ENCODE assay signal across 12 cellular contexts in the genomic region with DNA sequence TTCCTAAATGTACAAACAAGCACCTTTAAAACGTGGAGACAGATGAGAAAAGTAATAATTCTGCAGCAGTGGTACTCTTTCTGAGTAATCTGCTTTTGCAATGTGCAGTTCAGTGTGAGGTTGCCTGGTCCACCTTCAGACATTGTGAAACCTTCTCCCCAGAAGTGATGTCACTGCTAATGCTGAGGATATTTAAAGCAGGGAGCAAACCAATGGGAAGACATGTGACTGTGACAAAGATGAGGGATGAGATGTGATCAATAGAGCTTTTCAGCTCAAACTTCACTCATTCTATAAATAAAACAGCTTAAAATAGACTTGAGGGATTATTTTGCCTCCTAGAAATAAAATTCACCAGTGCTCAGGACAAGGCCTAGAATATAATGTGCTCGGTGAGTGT. TPM values are rescaled to one million over a fixed set of nuclear protein-coding genes. Genes with fewer than 3 reads are reported as not detected.
DNase-seq lines count a peak whose midpoint lies in the region; ATAC-seq and TF ChIP-seq lines count a peak whose summit lies in the region.
"Had no signal": no experiment of that assay in that cellular context is flagged by ENCODE, and none has a peak within 500 bp of the region (broad histone marks: within the 10 kb centered on the region; RNA-seq: fewer than 3 reads in every experiment).

No MANE protein-coding gene starts in this region.

- peaks cover 11% of the 10 kb centered on the region; the same call in 1 of the 2 replicates for H3K79me2 ChIP-seq in H9 (ENCODE audit: insufficient read depth, low read length)

- no peaks in the 10 kb centered on the region for H3K27me3 Mint-ChIP-seq in H9 (ENCODE audit: low read depth)

- H2BK15ac ChIP-seq in H9 (ENCODE audit: low read depth, low read length), result no peak overlapping the region

- H3K4me3 ChIP-seq in ascending aorta, result no peak overlapping the region
- no peak overlapping the region for H3K4me3 ChIP-seq in gastroesophageal sphincter
- H3K4me3 ChIP-seq in retinal pigment epithelial cell (ENCODE audit: low read length), result peak overlapping the region; percentile 6

- H2AK5ac ChIP-seq in H9 (ENCODE audit: insufficient read length, low read length), result no peak overlapping the region

- H4K20me1 ChIP-seq in H9 (ENCODE audit: control insufficient read depth, insufficient read depth, insufficient read length), result no peaks in the 10 kb centered on the region

- H3K23me2 ChIP-seq in H9 (ENCODE audit: insufficient read length, low read depth, low read length, poor library complexity, severe bottlenecking), result no peaks in the 10 kb centered on the region

- peak; percentile 83 for ATAC-seq in gastroesophageal sphincter
- ATAC-seq in HG02981 (IDR thresholded peaks at IDR 0.05; ENCODE audit: unreplicated experiment), result no peak
- no peak for ATAC-seq in HG03108 (IDR thresholded peaks at IDR 0.05; ENCODE audit: unreplicated experiment)
- ATAC-seq: activated CD8-positive, alpha-beta T cell treated with anti-CD3 and anti-CD28 coated beads for 36 hours had no signal

- H3K18ac ChIP-seq in H9 (ENCODE audit: insufficient read length, low read depth, low read length), result no peak overlapping the region

- no peak overlapping the region for H2BK20ac ChIP-seq in H9 (ENCODE audit: low read depth, low read length, poor library complexity, severe bottlenecking)

- H3K4me1 Mint-ChIP-seq in H9, result peaks cover 39 to 50% of the 10 kb centered on the region in 2 experiments

- no peak overlapping the region for H3K56ac ChIP-seq in H9 (ENCODE audit: insufficient read length, low read depth, low read length)

- peaks cover 7 to 26% (median 14%) of the 10 kb centered on the region in 3 experiments; a peak in 6 of 7 replicates for H3K36me3 Mint-ChIP-seq in H9 (ENCODE audit: insufficient read depth in 1 of 3, low read depth in 3 of 3)

- peak overlapping the region; percentile 54 to 97 (median 94); a peak in 6 of 7 replicates for H3K27ac Mint-ChIP-seq in H9
- H3K27ac Mint-ChIP-seq: activated CD8-positive, alpha-beta T cell treated with anti-CD3 and anti-CD28 coated beads for 36 hours had no signal

- H4K91ac ChIP-seq in H9 (ENCODE audit: insufficient read length, low read depth, low read length), result no peak overlapping the region

- H3K79me1 ChIP-seq in H9 (ENCODE audit: insufficient read depth, low read depth, low read length, poor library complexity, severe bottlenecking), result peaks cover 5% of the 10 kb centered on the region

- no peak overlapping the region for H4K5ac ChIP-seq in H9 (ENCODE audit: insufficient read length, low read depth, low read length)

- WGBS in H9 (ENCODE audit: extremely low coverage, insufficient read length, low lambda C conversion rate), result no CpG with 5 or more reads among the region's 2 CpGs
- WGBS in gastroesophageal sphincter (ENCODE audit: low coverage in 1 of 2), 2 donors, result 18 to 33% methylated on average over 1 to 2 of the region's 2 CpGs

- no peak overlapping the region for H3K23ac ChIP-seq in H9 (ENCODE audit: insufficient read length, low read depth, low read length)

- peak overlapping the region in 1 of 2 experiments; percentile 52; a peak in 2 of 5 replicates for H3K4me3 Mint-ChIP-seq in H9
- H3K4me3 Mint-ChIP-seq: activated CD8-positive, alpha-beta T cell treated with anti-CD3 and anti-CD28 coated beads for 36 hours had no signal

- H3K14ac ChIP-seq in H9 (ENCODE audit: insufficient read depth, low read length), result no peak overlapping the region

- no peak overlapping the region for H4K8ac ChIP-seq in H9 (replicated peaks; ENCODE audit: insufficient read length, low read depth, low read length)

- DNase-seq in H9 (no peak), ascending aorta (ENCODE audit: low spot score in 2 of 2) (no peak), retinal pigment epithelial cell (ENCODE audit: low read depth) (peak; percentile 83), NCI-H2081 treated with DMSO at 0.1 percent for 48 hours (lab: John Stamatoyannopoulos, UW) (no peak), NOMO-1 (lab: John Stamatoyannopoulos, UW; ENCODE audit: unreplicated experiment in 2 of 2) (no peak)
- DNase-seq: activated CD8-positive, alpha-beta T cell treated with anti-CD3 and anti-CD28 coated beads for 36 hours; Calu3; NCI-H1436 treated with DMSO at 0.1 percent for 48 hours had no signal

- H3T11ph ChIP-seq in H9 (ENCODE audit: low read length), result no peak overlapping the region

- H3K27me3 ChIP-seq in H9 (ENCODE audit: insufficient read depth, low read length) (no peaks in the 10 kb centered on the region), ascending aorta (no peaks in the 10 kb centered on the region), gastroesophageal sphincter (no peaks in the 10 kb centered on the region)

- no peak for TF ChIP-seq EP300 in gastroesophageal sphincter (IDR thresholded peaks at IDR 0.05)

- TF ChIP-seq POLR2A in gastroesophageal sphincter (IDR thresholded peaks at IDR 0.05), result no peak

- H3K36me3 ChIP-seq in ascending aorta, result no peaks in the 10 kb centered on the region
- H3K36me3 ChIP-seq in gastroesophageal sphincter, result peaks cover 0 to 9% of the 10 kb centered on the region in 2 donors

- intact Hi-C loops in ascending aorta (cut with DNase I), result no loop called here

- H3K27ac ChIP-seq in H9 (ENCODE audit: insufficient read length, low read depth, low read length) (peak overlapping the region; percentile 36), ascending aorta (peak overlapping the region; percentile 62 to 76), gastroesophageal sphincter (peak overlapping the region; percentile 20 to 78 (median 72))

- no peak overlapping the region for H3K4me2 ChIP-seq in H9 (ENCODE audit: insufficient read depth, insufficient read length, low read length)

- H2AFZ ChIP-seq in H9 (ENCODE audit: low read length), result no peak overlapping the region

- no peak overlapping the region for H2BK12ac ChIP-seq in H9 (ENCODE audit: insufficient read length, low read depth, low read length)

- no peaks in the 10 kb centered on the region for H3K9me3 Mint-ChIP-seq in H9
- H3K9me3 Mint-ChIP-seq: activated CD8-positive, alpha-beta T cell treated with anti-CD3 and anti-CD28 coated beads for 36 hours had no signal

- H3K9me3 ChIP-seq in H9 (ENCODE audit: control insufficient read depth, low read depth, low read length) (no peaks in the 10 kb centered on the region), ascending aorta (no peaks in the 10 kb centered on the region), gastroesophageal sphincter (no peaks in the 10 kb centered on the region)

- H3K4ac ChIP-seq in H9 (ENCODE audit: low read depth, low read length), result no peak overlapping the region

- no peak overlapping the region for H2BK120ac ChIP-seq in H9 (ENCODE audit: low read depth, low read length, poor library complexity, severe bottlenecking)

- TF ChIP-seq CTCF in H9 (conservative IDR thresholded peaks at IDR 0.05) (no peak), ascending aorta (IDR thresholded peaks at IDR 0.05) (no peak), gastroesophageal sphincter (IDR thresholded peaks at IDR 0.05) (no peak), retinal pigment epithelial cell (conservative IDR thresholded peaks at IDR 0.05; ENCODE audit: low read depth, low read length) (no peak)

- no peak overlapping the region for H2BK5ac ChIP-seq in H9 (ENCODE audit: insufficient read length, low read length)

- no peak overlapping the region for H3K9ac ChIP-seq in H9 (ENCODE audit: extremely low read depth, insufficient read length, low read length)

- H3K4me1 ChIP-seq in H9 (ENCODE audit: insufficient read depth, low read length), result peaks cover 7% of the 10 kb centered on the region; the same call in 1 of the 2 replicates
- H3K4me1 ChIP-seq in ascending aorta, result peaks cover 0 to 16% of the 10 kb centered on the region in 2 donors
- peaks cover 3 to 65% (median 9%) of the 10 kb centered on the region in 3 donors for H3K4me1 ChIP-seq in gastroesophageal sphincter

RNA-seq across cellular contexts. Expression of gene SLC7A8, which starts 9.2 kb away (rescaled TPM):
- total RNA-seq in H9 (2021) (77.9 and 84.5 TPM in 2 replicates), ascending aorta (59.9 TPM), gastroesophageal sphincter (10 to 100 TPM; 21.6 to 56.7 (median 32.2) TPM)
- total RNA-seq: Calu3 had no signal

RNA-seq across cellular contexts. Expression of gene CEBPE, which starts 55.2 kb away (rescaled TPM):
- total RNA-seq in H9 (2021), result not detected in 2 replicates
- not detected for total RNA-seq in ascending aorta
- total RNA-seq in gastroesophageal sphincter, result not detected
- total RNA-seq: Calu3, urinary bladder had no signal
